In the genomic region with DNA sequence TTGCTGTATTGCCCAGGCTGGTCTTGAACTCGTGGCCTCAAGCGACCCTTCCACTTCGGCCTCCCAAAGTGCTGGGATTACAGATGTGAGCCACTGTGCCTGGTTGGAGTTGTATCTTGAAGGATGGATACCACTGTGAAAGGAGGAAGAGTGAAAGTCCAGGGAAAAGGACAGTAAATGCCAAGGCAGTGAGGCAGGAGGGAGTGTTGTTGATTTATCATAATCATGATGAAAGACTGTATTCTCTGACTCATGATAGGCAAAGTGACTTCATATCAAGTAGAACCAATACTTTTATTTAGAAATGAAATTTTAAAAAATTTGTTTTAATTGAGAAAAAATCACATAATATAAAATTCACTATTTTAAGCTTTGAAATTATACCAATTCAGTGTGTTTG, we compare ENCODE assay signal across 25 cellular contexts.
"Had no signal": no experiment of that assay in that cellular context is flagged by ENCODE, and none has a peak within 500 bp of the region (broad histone marks: within the 10 kb centered on the region; RNA-seq: fewer than 3 reads in every experiment).

No MANE protein-coding gene starts in this region.

- H3K27ac ChIP-seq: brain microvascular endothelial cell, esophagus squamous epithelium, tibial nerve, uterus had no signal

- ATAC-seq: activated CD4-positive, alpha-beta T cell treated with anti-CD3 and anti-CD28 coated beads for 36 hours; activated CD8-positive, alpha-beta T cell treated with anti-CD3 and anti-CD28 coated beads for 36 hours; left lobe of liver; WTC11 had no signal

- DNase-seq: activated CD4-positive, alpha-beta T cell treated with anti-CD3 and anti-CD28 coated beads for 36 hours; activated CD8-positive, alpha-beta T cell treated with anti-CD3 and anti-CD28 coated beads for 36 hours; activated naive CD4-positive, alpha-beta T cell treated with Interleukin-2 at 50 U/mL for 16 hours; activated naive CD8-positive, alpha-beta T cell treated with anti-CD3 and anti-CD28 coated beads, Interleukin-2, amount 10 ng/mL, durations not matched to agents 7 days and 5 days; activated T-cell treated with anti-CD3 and anti-CD28 coated beads, Interleukin-2, amount 50 U/mL, for 24 hours; anterior cingulate cortex; brain microvascular endothelial cell; cortex of kidney; effector CD4-positive, alpha-beta T cell; esophagus squamous epithelium; foreskin melanocyte; glutamatergic neuron; hypothalamus; nephron progenitor cell; occipital lobe; posterior cingulate gyrus; stimulated activated CD4-positive, alpha-beta T cell treated with anti-CD3 and anti-CD28 coated beads, Interleukin-12 subunit alpha, Interleukin-12 subunit beta, amount 100 ng/mL, for 4 hours; stimulated activated CD4-positive, alpha-beta T cell treated with anti-CD3 and anti-CD28 coated beads, Interleukin-1b, Interleukin-23, amount 100 ng/mL, for 48 hours; stimulated activated naive CD4-positive, alpha-beta T cell treated with Interleukin-2 at 50 U/mL for 16 hours; substantia nigra; uterus had no signal

- H3K4me1 ChIP-seq: esophagus squamous epithelium, tibial nerve, uterus had no signal

- H3K4me3 ChIP-seq: esophagus squamous epithelium, tibial nerve, uterus had no signal

- H3K27me3 ChIP-seq: brain microvascular endothelial cell, esophagus squamous epithelium, tibial nerve, uterus had no signal

- H3K9me3 ChIP-seq: esophagus squamous epithelium, tibial nerve, uterus had no signal

- H3K36me3 ChIP-seq: brain microvascular endothelial cell, uterus had no signal

- FAIRE-seq: keratinocyte had no signal
